22 cellular contexts compared by ENCODE assay signal in the genomic region with DNA sequence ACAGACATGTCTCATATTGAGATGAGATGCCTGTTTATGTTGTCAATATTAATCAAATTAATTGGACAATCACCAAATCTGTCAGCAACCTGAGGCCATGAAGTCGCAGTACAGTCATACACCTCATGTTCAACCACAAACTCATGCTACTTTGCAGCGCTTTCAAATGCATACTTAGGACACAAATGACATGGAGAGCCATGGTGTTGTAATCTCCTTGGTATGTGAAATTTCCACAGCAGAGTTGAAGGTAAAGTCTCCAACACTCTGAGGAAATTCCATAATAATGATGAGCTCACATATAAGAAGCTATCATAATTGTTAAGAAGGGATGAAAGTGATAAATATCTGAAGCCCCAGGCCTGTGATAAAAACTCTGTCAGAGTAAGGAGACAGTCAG.
DNase-seq lines count a peak whose midpoint lies in the region; ATAC-seq, FAIRE-seq and TF ChIP-seq lines count a peak whose summit lies in the region.
"Had no signal": no experiment of that assay in that cellular context is flagged by ENCODE, and none has a peak within 500 bp of the region (broad histone marks: within the 10 kb centered on the region; RNA-seq: fewer than 3 reads in every experiment).

No MANE protein-coding gene starts in this region.

- H3K4me3 ChIP-seq in IMR-90 (ENCODE audit: insufficient read depth, low read depth, low read length), result no peak overlapping the region
- H3K4me3 ChIP-seq in bronchial epithelial cell (ENCODE audit: low read depth, low read length), result no peak overlapping the region
- no peak overlapping the region for H3K4me3 ChIP-seq in OCI-LY7 (ENCODE audit: low read depth, low read length, poor library complexity, severe bottlenecking)
- H3K4me3 ChIP-seq in prostate gland, result no peak overlapping the region
- H3K4me3 ChIP-seq: A549, psoas muscle, spleen had no signal

- no peak overlapping the region for H2BK5ac ChIP-seq in IMR-90 (ENCODE audit: low read depth, low read length, poor library complexity, severe bottlenecking)

- H3K23ac ChIP-seq in IMR-90 (ENCODE audit: low read depth, low read length), result no peak overlapping the region

- H4K20me1 ChIP-seq in IMR-90 (ENCODE audit: insufficient read depth, low read length) (no peaks in the 10 kb centered on the region), OCI-LY7 (ENCODE audit: insufficient read depth, low read length) (no peaks in the 10 kb centered on the region)

- H2BK120ac ChIP-seq in IMR-90 (ENCODE audit: low read depth, low read length), result no peak overlapping the region

- dilution Hi-C loops in IMR-90 (cut with HindIII; ENCODE audit: low sequenced_read_pairs, unreplicated experiment), result no loop called here

- H3K9me3 ChIP-seq in IMR-90 (ENCODE audit: control insufficient read depth, insufficient read depth, low read length), result no peaks in the 10 kb centered on the region
- H3K9me3 ChIP-seq in OCI-LY7 (ENCODE audit: low read length), result no peaks in the 10 kb centered on the region
- no peaks in the 10 kb centered on the region for H3K9me3 ChIP-seq in prostate gland
- H3K9me3 ChIP-seq: A549, psoas muscle had no signal

- ATAC-seq in IMR-90 (ENCODE audit: low read depth), result peak; percentile 24; the same call in 1 of the 2 replicates
- ATAC-seq in GM19455 (IDR thresholded peaks at IDR 0.05; ENCODE audit: unreplicated experiment), result no peak
- ATAC-seq: A549, left lobe of liver, psoas muscle had no signal

- POLR2A ChIA-PET in IMR-90 (lab: Charles Lee; ENCODE audit: unreplicated experiment), result no interaction called here
- POLR2A ChIA-PET in OCI-LY7 (lab: Charles Lee), result no interaction called here

- H3K79me2 ChIP-seq in OCI-LY7 (ENCODE audit: insufficient read depth, low read depth, low read length), result no peaks in the 10 kb centered on the region

- TF ChIP-seq CTCF in IMR-90 (conservative IDR thresholded peaks at IDR 0.05; ENCODE audit: low read depth, low read length) (no peak), bronchial epithelial cell (IDR thresholded peaks at IDR 0.05; ENCODE audit: insufficient read depth, low read length, severe bottlenecking) (no peak), OCI-LY7 (conservative IDR thresholded peaks at IDR 0.05; ENCODE audit: low read length) (no peak), prostate gland (IDR thresholded peaks at IDR 0.05) (no peak)

- intact Hi-C loops in IMR-90 (cut with micrococcal nuclease), result no loop called here
- intact Hi-C loops in OCI-LY7 (cut with micrococcal nuclease; ENCODE audit: unreplicated experiment), result no loop called here
- intact Hi-C loops in prostate gland (cut with DNase I), result no loop called here

- H3K27ac ChIP-seq in IMR-90 (ENCODE audit: insufficient read depth, low read length) (no peak overlapping the region), OCI-LY7 (ENCODE audit: low read depth, low read length, poor library complexity, severe bottlenecking) (no peak overlapping the region), prostate gland (no peak overlapping the region)
- H3K27ac ChIP-seq: A549, psoas muscle, spleen had no signal

- WGBS in IMR-90 (ENCODE audit: extremely low coverage in 2 of 2, insufficient read length in 1 of 2), 2 experiments, result no CpG with 5 or more reads among the region's 2 CpGs
- WGBS in prostate gland, result 100% methylated on average over 2 of the region's 2 CpGs

- H3K4me2 ChIP-seq in IMR-90 (ENCODE audit: low read depth, low read length) (no peak overlapping the region), OCI-LY7 (ENCODE audit: low read length) (no peak overlapping the region)
- H3K4me2 ChIP-seq: A549 had no signal

- H2AK9ac ChIP-seq in IMR-90 (replicated peaks; ENCODE audit: low read depth, low read length, poor library complexity), result no peak overlapping the region

- H3K4me1 ChIP-seq in IMR-90 (ENCODE audit: control insufficient read depth, insufficient read depth, low read length) (no peaks in the 10 kb centered on the region), OCI-LY7 (ENCODE audit: insufficient read depth, low read length, poor library complexity, severe bottlenecking) (no peaks in the 10 kb centered on the region), prostate gland (replicated peaks) (no peaks in the 10 kb centered on the region)
- H3K4me1 ChIP-seq: A549, psoas muscle, spleen had no signal

- TF ChIP-seq RAD21 in IMR-90 (IDR thresholded peaks at IDR 0.05; ENCODE audit: low read length), result no peak

- no peak overlapping the region for H4K91ac ChIP-seq in IMR-90 (ENCODE audit: insufficient read depth, low read depth, low read length)

- H3K18ac ChIP-seq in IMR-90 (ENCODE audit: low read depth, low read length), result no peak overlapping the region

- CTCF ChIA-PET in IMR-90 (lab: Yijun Ruan, JAX) (no interaction called here), OCI-LY7 (lab: Charles Lee; ENCODE audit: unreplicated experiment) (no interaction called here)

- H3K36me3 ChIP-seq in IMR-90 (ENCODE audit: control insufficient read depth, insufficient read depth, low read length), result no peaks in the 10 kb centered on the region
- no peaks in the 10 kb centered on the region for H3K36me3 ChIP-seq in bronchial epithelial cell (ENCODE audit: control insufficient read depth, insufficient read depth, low read length)
- H3K36me3 ChIP-seq in OCI-LY7 (ENCODE audit: insufficient read depth, low read length), result no peaks in the 10 kb centered on the region
- no peaks in the 10 kb centered on the region for H3K36me3 ChIP-seq in prostate gland
- H3K36me3 ChIP-seq: spleen had no signal

- H3K9me1 ChIP-seq in IMR-90 (ENCODE audit: insufficient read depth, low read length), result no peaks in the 10 kb centered on the region

- H2BK15ac ChIP-seq in IMR-90 (ENCODE audit: low read depth, low read length), result no peak overlapping the region

- H2AFZ ChIP-seq in IMR-90 (replicated peaks; ENCODE audit: low read length, poor library complexity) (no peak overlapping the region), OCI-LY7 (ENCODE audit: low read length) (no peak overlapping the region)

- no peak overlapping the region for H2AK5ac ChIP-seq in IMR-90 (ENCODE audit: low read depth, low read length)

- H4K8ac ChIP-seq in IMR-90 (ENCODE audit: low read depth in 2 of 2, low read length in 2 of 2), result no peak overlapping the region

- H3K14ac ChIP-seq in IMR-90 (replicated peaks; ENCODE audit: low read depth, low read length), result no peak overlapping the region

- H3K9ac ChIP-seq in IMR-90 (ENCODE audit: low read depth, low read length), result no peak overlapping the region

- DNase-seq in AG20443 (ENCODE audit: low spot score) (peak; percentile 30), IMR-90 (peak; percentile 72), bronchial epithelial cell (ENCODE audit: low read depth) (peak; percentile 59), kidney tubule cell (ENCODE audit: low spot score) (peak; percentile 72), OCI-LY7 (ENCODE audit: low spot score) (no peak), prostate gland (ENCODE audit: low spot score) (no peak)
- DNase-seq in stimulated activated CD4-positive, alpha-beta T cell treated with anti-CD3 and anti-CD28 coated beads, Interleukin-1b, Interleukin-23, amount 100 ng/mL, for 48 hours, result no peak
- DNase-seq: activated CD4-positive, alpha-beta T cell treated with anti-CD3 and anti-CD28 coated beads, Interleukin-2, amount 50 U/mL, for 1 hour; activated CD8-positive, alpha-beta memory T cell treated with anti-CD3 and anti-CD28 coated beads, Interleukin-2, amount 50 U/mL, for 4 hours; activated gamma-delta T cell; CD4-positive, CD25-positive, alpha-beta regulatory T cell; Karpas-422; NCI-H1105; NCI-H526; psoas muscle; SHP77 treated with DMSO at 0.1 percent for 48 hours; spleen; T-helper 1 cell had no signal

- H3K56ac ChIP-seq in IMR-90 (ENCODE audit: extremely low read depth, insufficient read depth, low read length), result no peak overlapping the region

- H4K5ac ChIP-seq in IMR-90 (ENCODE audit: low read depth, low read length), result no peak overlapping the region

- H3K4ac ChIP-seq in IMR-90 (ENCODE audit: low read depth, low read length), result no peak overlapping the region

- no peaks in the 10 kb centered on the region for H3K79me1 ChIP-seq in IMR-90 (ENCODE audit: low read depth in 1 of 2, low read length in 2 of 2)

- BruUV-seq in IMR-90 (replicated peaks; lab: Mats Ljungman, UMichigan) (no TSS peak), OCI-LY7 (replicated peaks; lab: Mats Ljungman, UMichigan) (no TSS peak)

- H3K27me3 ChIP-seq in IMR-90 (ENCODE audit: control insufficient read depth, insufficient read depth, low read length) (no peaks in the 10 kb centered on the region), bronchial epithelial cell (ENCODE audit: control insufficient read depth, insufficient read depth, low read length) (no peaks in the 10 kb centered on the region), prostate gland (replicated peaks; ENCODE audit: insufficient read depth) (no peaks in the 10 kb centered on the region)
- H3K27me3 ChIP-seq: spleen had no signal

- no peak overlapping the region for H2BK20ac ChIP-seq in IMR-90 (ENCODE audit: low read depth, low read length)

- in situ Hi-C loops in IMR-90 (cut with MboI; ENCODE audit: low sequenced_read_pairs), result no loop called here

- no peaks in the 10 kb centered on the region for H3K9me2 ChIP-seq in OCI-LY7 (ENCODE audit: insufficient read depth, low read length)

- no peak for FAIRE-seq in bronchial epithelial cell (lab: Jason Lieb, UNC)
- FAIRE-seq: A549, colon had no signal

- TF ChIP-seq POLR2A in IMR-90 (IDR thresholded peaks at IDR 0.05; ENCODE audit: low read depth, low read length), result no peak
- no peak for TF ChIP-seq POLR2A in prostate gland (IDR thresholded peaks at IDR 0.05)

TF ChIP-seq in IMR-90, 13 proteins besides CTCF, POLR2A, EP300 and RAD21:
- TF ChIP-seq BHLHE40 (IDR thresholded peaks at IDR 0.05; ENCODE audit: low read depth, low read length), result no peak
- peak; percentile 32; the same call in 1 of the 2 replicates for TF ChIP-seq CEBPB (IDR thresholded peaks at IDR 0.05; ENCODE audit: low read depth, low read length)

Comparison
In these comparisons a context has a peak if more than half of its experiments do, and no peak if none do; other contexts are left out.
1. DNase-seq: peak in AG20443 (single experiment), IMR-90 (single experiment), bronchial epithelial cell (single experiment) and kidney tubule cell (single experiment); none in stimulated activated CD4-positive, alpha-beta T cell treated with anti-CD3 and anti-CD28 coated beads, Interleukin-1b, Interleukin-23, amount 100 ng/mL, for 48 hours (single experiment), OCI-LY7 (single experiment) and prostate gland (single experiment).